In genomic region chr6:46097381-46097780, GRCh38 we compare ENCODE assay signal across 25 cellular contexts.
"Had no signal": no experiment of that assay in that cellular context is flagged by ENCODE, and none has a peak within 500 bp of the region (broad histone marks: within the 10 kb centered on the region; RNA-seq: fewer than 3 reads in every experiment).

No MANE protein-coding gene starts in this region.

- H3K4me3 ChIP-seq: lower lobe of right lung, pancreas, prostate gland, skin epidermis, tibial nerve, upper lobe of left lung, vagina had no signal

- H3K27me3 ChIP-seq: pancreas, tibial nerve, upper lobe of left lung, vagina had no signal

- DNase-seq: hippocampal formation; kidney glomerular epithelial cell; left cardiac atrium; lower lobe of right lung; mammary epithelial cell; mesenchymal stem cell; naive thymus-derived CD8-positive, alpha-beta T cell; nucleus accumbens; pancreas; posterior cingulate gyrus; retina; right cardiac atrium; stimulated activated CD4-positive, alpha-beta T cell treated with anti-CD3 and anti-CD28 coated beads, Interleukin-12 subunit alpha, Interleukin-12 subunit beta, amount 100 ng/mL, for 4 hours; stimulated activated CD4-positive, alpha-beta T cell treated with anti-CD3 and anti-CD28 coated beads, Interleukin-15, amount 100 ng/mL, for 24 hours; stimulated activated CD4-positive, alpha-beta T cell treated with anti-CD3 and anti-CD28 coated beads, Interleukin-2, amount 100 ng/mL, for 24 hours; stimulated activated CD4-positive, alpha-beta T cell treated with anti-CD3 and anti-CD28 coated beads, Interleukin-4, amount 100 ng/mL, for 1 hour; stimulated activated naive CD4-positive, alpha-beta T cell had no signal

- H3K36me3 ChIP-seq: lower lobe of right lung, pancreas, prostate gland, tibial nerve, upper lobe of left lung, vagina had no signal

- ATAC-seq: left cardiac atrium; left lobe of liver; naive thymus-derived CD8-positive, alpha-beta T cell; pancreas; right cardiac atrium; sciatic nerve; stimulated activated effector memory CD8-positive, alpha-beta T cell treated with anti-CD3 and anti-CD28 coated beads, Interleukin-12 subunit alpha, Interleukin-12 subunit beta, amount 100 ng/mL, for 72 hours had no signal

- H3K9me3 ChIP-seq: pancreas, prostate gland, vagina had no signal

- H3K27ac ChIP-seq: lower lobe of right lung, prostate gland, skin epidermis, tibial nerve, upper lobe of left lung, vagina had no signal

- H3K4me1 ChIP-seq: lower lobe of right lung, prostate gland, upper lobe of left lung, vagina had no signal
